In genomic region chr3:73448041-73448440, GRCh38 we compare ENCODE assay signal across 18 cellular contexts.
"Had no signal": no experiment of that assay in that cellular context is flagged by ENCODE, and none has a peak within 500 bp of the region (broad histone marks: within the 10 kb centered on the region; RNA-seq: fewer than 3 reads in every experiment).

No MANE protein-coding gene starts in this region.

- ATAC-seq: esophagus mucosa; left colon; natural killer cell treated with Interleukin-12 subunit alpha and Interleukin-12 subunit beta and Interleukin-15 and Interleukin-18, amount 100 ng/mL, for 72 hours had no signal

- DNase-seq: amniotic stem cell; brain microvascular endothelial cell; cerebellar nuclear complex; foreskin fibroblast; immature natural killer cell; left colon; mammary epithelial cell; nucleus accumbens; right cardiac atrium; stimulated activated CD4-positive, alpha-beta T cell treated with anti-CD3 and anti-CD28 coated beads, Interleukin-1b, Interleukin-23, amount 100 ng/mL, for 48 hours; substantia nigra; transverse colon had no signal

- H3K4me3 ChIP-seq: transverse colon had no signal

- H3K9me3 ChIP-seq: transverse colon had no signal

- H3K4me1 Mint-ChIP-seq: immature natural killer cell had no signal

- FAIRE-seq: small intestine had no signal

- H3K27ac Mint-ChIP-seq: activated naive CD4-positive, alpha-beta T cell treated with anti-CD3 and anti-CD28 coated beads, Interleukin-2, amount 50 U/mL, for 72 hours; activated T-helper 2 cell treated with anti-CD3 and anti-CD28 coated beads, Interferon-gamma antibody, Interleukin-2, Interleukin-4, amounts not matched to agents 10 μg/mL and 5 μg/mL and 100 μg/mL, durations not matched to agents 14 hours and 24 hours and 36 hours; immature natural killer cell; natural killer cell treated with Interleukin-12 subunit alpha and Interleukin-12 subunit beta and Interleukin-15 and Interleukin-18, amount 100 ng/mL, for 72 hours; stimulated activated naive B cell treated with anti-CD40 and anti-IgM and Interleukin-4, amounts not matched to agents 10 μg/mL and 1 μg/mL and 100 μg/mL, for 72 hours had no signal

- H3K4me3 Mint-ChIP-seq: immature natural killer cell; natural killer cell treated with Interleukin-12 subunit alpha and Interleukin-12 subunit beta and Interleukin-15 and Interleukin-18, amount 100 ng/mL, for 72 hours; stimulated activated naive B cell treated with anti-CD40 and anti-IgM and Interleukin-4, amounts not matched to agents 10 μg/mL and 1 μg/mL and 100 μg/mL, for 72 hours had no signal

- H3K36me3 ChIP-seq: brain microvascular endothelial cell, transverse colon had no signal

- H3K27ac ChIP-seq: brain microvascular endothelial cell, transverse colon had no signal

- H3K27me3 ChIP-seq: transverse colon had no signal

- H3K36me3 Mint-ChIP-seq: activated naive CD4-positive, alpha-beta T cell treated with anti-CD3 and anti-CD28 coated beads, Interleukin-2, amount 50 U/mL, for 72 hours; immature natural killer cell; natural killer cell treated with Interleukin-12 subunit alpha and Interleukin-12 subunit beta and Interleukin-15 and Interleukin-18, amount 100 ng/mL, for 72 hours; stimulated activated naive B cell treated with anti-CD40 and anti-IgM and Interleukin-4, amounts not matched to agents 10 μg/mL and 1 μg/mL and 100 μg/mL, for 72 hours had no signal

- H3K9me3 Mint-ChIP-seq: activated naive CD4-positive, alpha-beta T cell treated with anti-CD3 and anti-CD28 coated beads, Interleukin-2, amount 50 U/mL, for 72 hours; activated T-helper 2 cell treated with anti-CD3 and anti-CD28 coated beads, Interferon-gamma antibody, Interleukin-2, Interleukin-4, amounts not matched to agents 10 μg/mL and 5 μg/mL and 100 μg/mL, durations not matched to agents 14 hours and 24 hours and 36 hours; natural killer cell treated with Interleukin-12 subunit alpha and Interleukin-12 subunit beta and Interleukin-15 and Interleukin-18, amount 100 ng/mL, for 72 hours; stimulated activated naive B cell treated with anti-CD40 and anti-IgM and Interleukin-4, amounts not matched to agents 10 μg/mL and 1 μg/mL and 100 μg/mL, for 72 hours had no signal
